ENCODE assay signal across 23 cellular contexts in the genomic region with DNA sequence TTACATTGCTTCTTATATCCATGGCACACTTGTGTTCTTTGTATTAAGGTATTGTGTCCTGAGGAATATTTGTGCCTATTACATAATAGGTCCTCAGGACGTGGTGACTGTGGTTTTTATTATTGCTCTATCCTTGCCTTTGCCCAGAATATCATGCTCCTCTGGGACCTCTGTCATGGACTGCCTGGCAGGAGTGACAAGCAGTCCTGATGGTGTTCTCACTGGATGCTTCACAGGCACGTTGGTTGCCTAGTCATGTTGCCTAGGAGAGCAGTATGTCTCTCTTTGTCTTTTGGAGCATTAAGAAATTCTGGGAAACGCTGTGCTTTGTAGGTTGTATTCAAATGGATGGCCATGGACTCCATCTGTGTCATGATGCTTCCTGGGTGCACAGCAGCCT. TPM values are rescaled to one million over a fixed set of nuclear protein-coding genes. Genes with fewer than 3 reads are reported as not detected.
"Had no signal": no experiment of that assay in that cellular context is flagged by ENCODE, and none has a peak within 500 bp of the region (broad histone marks: within the 10 kb centered on the region; RNA-seq: fewer than 3 reads in every experiment).

No MANE protein-coding gene starts in this region.

- H3K4me3 ChIP-seq: cardiac muscle cell, gastrocnemius medialis, heart left ventricle, tibial nerve, uterus had no signal

- H3K27me3 ChIP-seq: cardiac muscle cell, gastrocnemius medialis, heart left ventricle, tibial nerve, uterus had no signal

- H3K36me3 ChIP-seq: uterus had no signal

- ATAC-seq: activated CD4-positive, CD25-positive, alpha-beta regulatory T cell treated with anti-CD3 and anti-CD28 coated beads, Interleukin-2, amount 50 U/mL, for 24 hours; activated CD8-positive, alpha-beta T cell treated with anti-CD3 and anti-CD28 coated beads, Interleukin-2, amount 10 ng/mL, durations not matched to agents 7 days and 5 days; activated T-cell treated with anti-CD3 and anti-CD28 coated beads, Interleukin-2, amount 50 U/mL, for 72 hours; gastrocnemius medialis; heart left ventricle; left lobe of liver had no signal

- H3K9me3 Mint-ChIP-seq: activated CD4-positive, alpha-beta T cell treated with anti-CD3 and anti-CD28 coated beads, Interleukin-2, amount 10 ng/mL, durations not matched to agents 7 days and 5 days; activated T-cell treated with anti-CD3 and anti-CD28 coated beads, Interleukin-2, amount 50 U/mL, for 72 hours; nephron had no signal

- DNase-seq: activated CD4-positive, alpha-beta T cell treated with anti-CD3 and anti-CD28 coated beads, Interleukin-2, amount 10 ng/mL, durations not matched to agents 7 days and 5 days; activated CD8-positive, alpha-beta T cell treated with anti-CD3 and anti-CD28 coated beads, Interleukin-2, amount 10 ng/mL, durations not matched to agents 7 days and 5 days; activated gamma-delta T cell treated with Interleukin-2 at 50 U/mL for 16 hours; activated T-cell treated with anti-CD3 and anti-CD28 coated beads, Interleukin-2, amount 50 U/mL, for 72 hours; erythroblast; gastrocnemius medialis; heart left ventricle; kidney; mammary epithelial cell; midbrain; retina; stimulated activated naive CD4-positive, alpha-beta T cell; uterus had no signal

- H3K4me3 Mint-ChIP-seq: activated CD4-positive, alpha-beta T cell treated with anti-CD3 and anti-CD28 coated beads, Interleukin-2, amount 10 ng/mL, durations not matched to agents 7 days and 5 days; activated CD8-positive, alpha-beta T cell treated with anti-CD3 and anti-CD28 coated beads, Interleukin-2, amount 10 ng/mL, durations not matched to agents 7 days and 5 days; activated naive CD8-positive, alpha-beta T cell; activated T-cell treated with anti-CD3 and anti-CD28 coated beads, Interleukin-2, amount 50 U/mL, for 72 hours; nephron had no signal

- H3K27ac ChIP-seq: gastrocnemius medialis, heart left ventricle, uterus had no signal

- H3K27me3 Mint-ChIP-seq: activated CD4-positive, alpha-beta T cell treated with anti-CD3 and anti-CD28 coated beads, Interleukin-2, amount 10 ng/mL, durations not matched to agents 7 days and 5 days; activated naive CD8-positive, alpha-beta T cell had no signal

- H3K4me1 ChIP-seq: uterus had no signal

- H3K9me3 ChIP-seq: gastrocnemius medialis, heart left ventricle, tibial nerve, uterus had no signal

- H3K27ac Mint-ChIP-seq: activated CD4-positive, alpha-beta T cell treated with anti-CD3 and anti-CD28 coated beads, Interleukin-2, amount 10 ng/mL, durations not matched to agents 7 days and 5 days; activated CD8-positive, alpha-beta T cell treated with anti-CD3 and anti-CD28 coated beads, Interleukin-2, amount 10 ng/mL, durations not matched to agents 7 days and 5 days; activated naive CD8-positive, alpha-beta T cell; activated T-cell treated with anti-CD3 and anti-CD28 coated beads, Interleukin-2, amount 50 U/mL, for 72 hours had no signal

RNA-seq across cellular contexts. Expression of gene GHRH, which starts 57.6 kb away (rescaled TPM):
- total RNA-seq: activated CD4-positive, alpha-beta T cell treated with anti-CD3 and anti-CD28 coated beads, Interleukin-2, amount 10 ng/mL, durations not matched to agents 7 days and 5 days; activated CD8-positive, alpha-beta T cell treated with anti-CD3 and anti-CD28 coated beads, Interleukin-2, amount 10 ng/mL, durations not matched to agents 7 days and 5 days; activated T-cell treated with anti-CD3 and anti-CD28 coated beads, Interleukin-2, amount 50 U/mL, for 72 hours; dermis microvascular lymphatic vessel endothelial cell; gastrocnemius medialis; heart left ventricle; kidney; left lobe of liver; mammary epithelial cell; omental fat pad; posterior vena cava; T-helper 1 cell treated with Interleukin-12 subunit alpha and Interleukin-12 subunit beta and Interleukin-4 antibody, amounts not matched to agents 30 ng/mL and 1 ng/mL, for 36 hours; tibial nerve; uterus had no signal
- polyA plus RNA-seq: heart left ventricle, mammary epithelial cell had no signal
